Comparison of ENCODE assay signal across 8 cellular contexts in genomic region chr6:24431045-24431451, GRCh38. TPM values are rescaled to one million over a fixed set of nuclear protein-coding genes. Genes with fewer than 3 reads are reported as not detected.
A peak's percentile ranks its signal among the peaks of the same experiment; 100 is the strongest.
DNase-seq lines count a peak whose midpoint lies in the region; ATAC-seq, FAIRE-seq and TF ChIP-seq lines count a peak whose summit lies in the region.

No MANE protein-coding gene starts in this region.

- no peaks in the 10 kb centered on the region for H3K4me1 ChIP-seq in right cardiac atrium (ENCODE audit: control insufficient read depth, insufficient read depth, low read length)

- intact Hi-C loops in CD4-positive, alpha-beta T cell (cut with DNase I, micrococcal nuclease) = loop anchor here in 1 of 2 experiments (1.0 to 5.0 kb wide), 2 partner anchors 90 to 271 kb away; no protein-coding TSS in a partner anchor
- intact Hi-C loops in right cardiac atrium (cut with DNase I) = no loop called here

- 68% methylated on average over 1 of the region's 1 CpG for WGBS in right cardiac atrium

- POLR2A ChIA-PET in CD4-positive, alpha-beta T cell (lab: Charles Lee) = interaction anchor here (1.2 kb wide), 1 partner anchor 64 kb away, joined by 4 read pairs; the partner anchor contains the start of gene ALDH5A1

- no peak for DNase-seq in CD4-positive, alpha-beta T cell
- peak; percentile 16 for DNase-seq in GM19239 (ENCODE audit: insufficient read length, low spot score)
- DNase-seq in NCI-H2029 treated with DMSO at 0.1 percent for 48 hours (lab: John Stamatoyannopoulos, UW) = peak; percentile 73
- DNase-seq in right cardiac atrium = no peak
- peak; percentile 21 for DNase-seq in stromal cell of bone marrow (ENCODE audit: low read depth)
- DNase-seq in UCSD-AML1 (lab: John Stamatoyannopoulos, UW; ENCODE audit: unreplicated experiment) = no peak

- peak; percentile 61 for TF ChIP-seq CTCF in CD4-positive, alpha-beta T cell (IDR thresholded peaks at IDR 0.05)
- TF ChIP-seq CTCF in WI38 (IDR thresholded peaks at IDR 0.05; ENCODE audit: low read depth, low read length) = peak; percentile 34; the same call in 1 of the 2 replicates

- H3K27me3 Mint-ChIP-seq in CD4-positive, alpha-beta T cell = no peaks in the 10 kb centered on the region

- H3K9me3 ChIP-seq in CD4-positive, alpha-beta T cell (ENCODE audit: control insufficient read depth, low read length) = no peaks in the 10 kb centered on the region
- no peaks in the 10 kb centered on the region for H3K9me3 ChIP-seq in right cardiac atrium (ENCODE audit: control insufficient read depth, low read length)

- no peak for ATAC-seq in CD4-positive, alpha-beta T cell (ENCODE audit: poor library complexity)
- peak; percentile 55 to 59 for ATAC-seq in right cardiac atrium
- ATAC-seq in GM19351 (IDR thresholded peaks at IDR 0.05; ENCODE audit: unreplicated experiment) = no peak

- peak; percentile 55 for FAIRE-seq in GM19239 (lab: Jason Lieb, UNC)

- H3K4me3 Mint-ChIP-seq in CD4-positive, alpha-beta T cell = no peak overlapping the region

- H3K36me3 Mint-ChIP-seq in CD4-positive, alpha-beta T cell (ENCODE audit: low read depth) = peaks cover 27% of the 10 kb centered on the region

- CTCF ChIA-PET in CD4-positive, alpha-beta T cell (lab: Charles Lee) = interaction anchor here (0.6 to 1.3 kb wide), 2 partner anchors 10 to 39 kb away, joined by 3 read pairs; no protein-coding TSS in a partner anchor

- H3K4me3 ChIP-seq in WI38 (ENCODE audit: low read depth, low read length) = no peak overlapping the region
- no peak overlapping the region for H3K4me3 ChIP-seq in right cardiac atrium (ENCODE audit: low read length)

- H3K4me1 Mint-ChIP-seq in CD4-positive, alpha-beta T cell (ENCODE audit: low read depth) = no peaks in the 10 kb centered on the region

- no peak overlapping the region for H3K27ac Mint-ChIP-seq in CD4-positive, alpha-beta T cell

- H3K9me3 Mint-ChIP-seq in CD4-positive, alpha-beta T cell = no peaks in the 10 kb centered on the region

- no peaks in the 10 kb centered on the region for H3K27me3 ChIP-seq in CD4-positive, alpha-beta T cell (ENCODE audit: control insufficient read depth, insufficient read depth, low read length)
- H3K27me3 ChIP-seq in right cardiac atrium (ENCODE audit: control insufficient read depth, insufficient read depth) = no peaks in the 10 kb centered on the region

- H3K27ac ChIP-seq in CD4-positive, alpha-beta T cell (ENCODE audit: low read depth, low read length) = no peak overlapping the region
- H3K27ac ChIP-seq in right cardiac atrium (ENCODE audit: low read length) = no peak overlapping the region

RNA-seq across cellular contexts. Expression of gene MRS2, which starts 28.3 kb away (rescaled TPM):
- total RNA-seq in CD4-positive, alpha-beta T cell = 1 to 10 TPM; 3.7 to 4.6 TPM
- total RNA-seq in right cardiac atrium = 10 to 100 TPM; 37.5 to 45.3 (median 39.8) TPM
- 30.3 TPM for polyA plus RNA-seq in right cardiac atrium

RNA-seq across cellular contexts. Expression of gene GPLD1, which starts 58.3 kb away (rescaled TPM):
- total RNA-seq in CD4-positive, alpha-beta T cell = under 1 TPM; 0.59 to 0.66 TPM
- 1 to 10 TPM; 1.0 to 1.6 (median 1.2) TPM for total RNA-seq in right cardiac atrium
- 0.52 TPM for polyA plus RNA-seq in right cardiac atrium

Comparison
In these comparisons a context has a peak if more than half of its experiments do, and no peak if none do; other contexts are left out.
1. ATAC-seq: peak in right cardiac atrium (2 of 2); none in CD4-positive, alpha-beta T cell (single experiment) and GM19351 (single experiment).
2. DNase-seq: peak in GM19239 (single experiment), NCI-H2029 treated with DMSO at 0.1 percent for 48 hours (single experiment) and stromal cell of bone marrow (single experiment); none in CD4-positive, alpha-beta T cell (0 of 10), right cardiac atrium (0 of 3) and UCSD-AML1 (single experiment).
3. RNA of gene MRS2, which starts 28.3 kb away (total RNA-seq): 37.5 to 45.3 TPM in right cardiac atrium; 3.7 to 4.6 TPM in CD4-positive, alpha-beta T cell; every median in the first group is over 4 times any median in the second.